Comparison of ENCODE assay signal across 7 cellular contexts in the genomic region with DNA sequence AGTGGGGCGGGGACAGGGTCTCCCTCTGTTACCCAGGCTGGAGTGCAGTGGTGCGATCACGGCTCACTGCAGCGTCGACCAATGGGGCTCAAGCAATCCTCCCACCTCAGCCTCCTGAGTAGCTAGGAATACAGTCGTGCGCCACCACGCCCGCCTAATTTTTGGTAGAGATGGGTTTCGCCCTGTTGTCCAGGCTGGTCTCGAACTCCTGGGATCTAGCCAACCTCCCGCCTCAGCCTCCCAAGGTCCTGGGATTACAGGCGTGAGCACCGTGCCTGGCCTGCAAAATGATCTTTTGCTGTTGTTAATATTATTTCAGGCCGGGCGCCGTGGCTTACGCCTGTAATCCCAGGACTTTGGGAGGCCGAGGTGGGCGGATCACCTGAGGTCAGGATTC. TPM values are rescaled to one million over a fixed set of nuclear protein-coding genes. Genes with fewer than 3 reads are reported as not detected.
DNase-seq lines count a peak whose midpoint lies in the region; ATAC-seq and TF ChIP-seq lines count a peak whose summit lies in the region.

No MANE protein-coding gene starts in this region.

- peaks cover 26% of the 10 kb centered on the region for H3K36me3 Mint-ChIP-seq in activated naive CD8-positive, alpha-beta T cell treated with anti-CD3 and anti-CD28 coated beads, Interleukin-2, amount 50 U/mL, for 24 hours (ENCODE audit: low read depth)

- H3K4me3 ChIP-seq in HUES48 (ENCODE audit: low read depth, low read length) (peak overlapping the region; percentile 97), kidney epithelial cell (ENCODE audit: low read depth, low read length) (peak overlapping the region; percentile 73), subcutaneous abdominal adipose tissue (ENCODE audit: low read depth in 1 of 5, low read length in 5 of 5) (peak overlapping the region; percentile 75 to 99 (median 95))

- peaks cover 5% of the 10 kb centered on the region for H3K9me3 Mint-ChIP-seq in activated naive CD8-positive, alpha-beta T cell treated with anti-CD3 and anti-CD28 coated beads, Interleukin-2, amount 50 U/mL, for 24 hours

- H3K27me3 ChIP-seq in HUES48 (ENCODE audit: control insufficient read depth, insufficient read depth, low read length) (peaks cover 12% of the 10 kb centered on the region), kidney epithelial cell (ENCODE audit: control insufficient read depth, insufficient read depth, low read length) (no peaks in the 10 kb centered on the region), subcutaneous abdominal adipose tissue (ENCODE audit: control insufficient read depth in 5 of 5, insufficient read depth in 4 of 5, low read length in 5 of 5) (no peaks in the 10 kb centered on the region)

- in situ Hi-C loops in KBM-7 (cut with MboI; ENCODE audit: low pct_unique_long_range_greater_than_20kb, low sequenced_read_pairs), result no loop called here

- no peak for TF ChIP-seq CTCF in kidney epithelial cell (IDR thresholded peaks at IDR 0.05; ENCODE audit: insufficient read depth, low read length, poor library complexity, severe bottlenecking)

- H3K4me1 Mint-ChIP-seq in activated naive CD8-positive, alpha-beta T cell treated with anti-CD3 and anti-CD28 coated beads, Interleukin-2, amount 50 U/mL, for 24 hours, result peaks cover 41% of the 10 kb centered on the region

- H3K9ac ChIP-seq in HUES48 (ENCODE audit: low read depth, low read length) (no peak overlapping the region), subcutaneous abdominal adipose tissue (ENCODE audit: low read length in 5 of 5) (peak overlapping the region in 2 of 5 donors; percentile 85 to 99)

- H3K4me1 ChIP-seq in HUES48 (ENCODE audit: control insufficient read depth, insufficient read depth, low read length), result peaks cover 11% of the 10 kb centered on the region
- peaks cover 3 to 30% (median 25%) of the 10 kb centered on the region in 5 donors for H3K4me1 ChIP-seq in subcutaneous abdominal adipose tissue (ENCODE audit: control insufficient read depth in 5 of 5, insufficient read depth in 5 of 5, low read length in 5 of 5)

- no peak for ATAC-seq in activated naive CD8-positive, alpha-beta T cell treated with anti-CD3 and anti-CD28 coated beads, Interleukin-2, amount 50 U/mL, for 24 hours
- ATAC-seq in HG02763 (IDR thresholded peaks at IDR 0.05; ENCODE audit: unreplicated experiment), result no peak

- DNase-seq in activated naive CD8-positive, alpha-beta T cell treated with anti-CD3 and anti-CD28 coated beads, Interleukin-2, amount 50 U/mL, for 24 hours, result no peak
- DNase-seq in kidney epithelial cell (ENCODE audit: low read depth) (no peak), NCI-H226 (no peak), KBM-7 (no peak)

- H3K27ac Mint-ChIP-seq in activated naive CD8-positive, alpha-beta T cell treated with anti-CD3 and anti-CD28 coated beads, Interleukin-2, amount 50 U/mL, for 24 hours, result peak overlapping the region; percentile 96

- H3K36me3 ChIP-seq in HUES48 (ENCODE audit: control insufficient read depth, insufficient read depth, low read length) (peaks cover 22% of the 10 kb centered on the region), kidney epithelial cell (ENCODE audit: control insufficient read depth, insufficient read depth, low read length) (no peaks in the 10 kb centered on the region), subcutaneous abdominal adipose tissue (ENCODE audit: control insufficient read depth in 5 of 5, insufficient read depth in 5 of 5, low read length in 5 of 5) (peaks cover 0 to 9% (median 8%) of the 10 kb centered on the region in 5 donors)

- peaks cover 3% of the 10 kb centered on the region for H3K27me3 Mint-ChIP-seq in activated naive CD8-positive, alpha-beta T cell treated with anti-CD3 and anti-CD28 coated beads, Interleukin-2, amount 50 U/mL, for 24 hours

- H3K4me3 Mint-ChIP-seq in activated naive CD8-positive, alpha-beta T cell treated with anti-CD3 and anti-CD28 coated beads, Interleukin-2, amount 50 U/mL, for 24 hours, result peak overlapping the region; percentile 92

- H3K9me3 ChIP-seq in HUES48 (ENCODE audit: control insufficient read depth, insufficient read depth, low read length), result no peaks in the 10 kb centered on the region
- H3K9me3 ChIP-seq in subcutaneous abdominal adipose tissue (ENCODE audit: control insufficient read depth in 5 of 5, low read length in 5 of 5), result no peaks in the 10 kb centered on the region

- peak overlapping the region; percentile 78 for H3K27ac ChIP-seq in HUES48 (ENCODE audit: low read depth, low read length)
- H3K27ac ChIP-seq in subcutaneous abdominal adipose tissue (ENCODE audit: low read depth, low read length), result peak overlapping the region; percentile 82

RNA-seq across cellular contexts. Expression of a gene that starts 0.6 kb away (rescaled TPM):
- total RNA-seq in kidney epithelial cell, result 12.7 and 14.3 TPM in 2 replicates

RNA-seq across cellular contexts. Expression of a gene that starts 5.1 kb away (rescaled TPM):
- total RNA-seq in kidney epithelial cell, result 7.1 and 7.5 TPM in 2 replicates
